In the genomic region with DNA sequence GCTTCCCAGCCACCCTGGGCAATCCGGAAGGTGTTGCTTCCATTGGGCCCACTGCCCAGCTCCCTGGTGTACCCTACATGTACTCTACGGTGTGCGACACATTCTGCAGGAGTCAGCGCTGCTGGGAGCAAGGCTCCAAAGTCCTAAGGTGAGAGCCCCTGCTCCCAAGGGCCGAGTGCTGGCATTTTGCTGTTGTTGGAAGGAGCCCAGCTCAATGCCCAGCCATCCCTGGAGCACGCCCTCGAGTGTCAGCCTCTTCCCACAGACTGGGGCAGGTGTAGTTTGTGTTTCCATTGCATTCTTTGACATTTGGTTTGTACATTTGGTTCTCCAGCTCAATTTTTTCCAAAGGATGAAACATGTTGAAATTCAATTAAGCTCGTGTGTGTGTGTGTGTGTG, we compare ENCODE assay signal across 20 cellular contexts.
"Had no signal": no experiment of that assay in that cellular context is flagged by ENCODE, and none has a peak within 500 bp of the region (broad histone marks: within the 10 kb centered on the region; RNA-seq: fewer than 3 reads in every experiment).

No MANE protein-coding gene starts in this region.

- H3K9me3 ChIP-seq: SJSA1 had no signal

- H3K4me3 ChIP-seq: SJSA1, SK-N-MC had no signal

- DNase-seq: KBM-7, MV-4-11, NCI-H1048, NCI-H1105, NCI-H1417, NCI-H1436 treated with DMSO at 0.1 percent for 48 hours, NCI-H1930, NCI-H2171, NCI-H226, NCI-H510A, NCI-H524 treated with DMSO at 0.1 percent for 48 hours, NCI-H774, Right ventricle myocardium superior, RPMI8226, SIG-M5 had no signal

- H3K36me3 ChIP-seq: SJSA1 had no signal

- H3K4me1 ChIP-seq: SJSA1 had no signal

- H3K27me3 ChIP-seq: SJSA1 had no signal

- FAIRE-seq: HTR-8/SVneo, RCC 7860 had no signal

- H3K27ac ChIP-seq: HL-60, SJSA1, SK-N-MC had no signal
